Comparison of ENCODE assay signal across 8 cellular contexts in genomic region chr2:111747410-111748115, GRCh38.
A peak's percentile ranks its signal among the peaks of the same experiment; 100 is the strongest.
DNase-seq lines count a peak whose midpoint lies in the region; ATAC-seq, FAIRE-seq and TF ChIP-seq lines count a peak whose summit lies in the region.
"Not testable (repeated sequence)": the region's sequence is repeated elsewhere in the genome, so short reads cannot be mapped to it uniquely, and the experiment has no call there.

No MANE protein-coding gene starts in this region.

- H3K4me3 Mint-ChIP-seq in activated T-helper 1 cell treated with anti-CD3 and anti-CD28 coated beads, Interleukin-12 subunit alpha, Interleukin-12 subunit beta, Interleukin-2, Interleukin-4 antibody, amounts not matched to agents 30 ng/mL and 10 ng/mL and 1 ng/mL, durations not matched to agents 14 hours and 24 hours and 36 hours, result not testable (repeated sequence)

- not testable (repeated sequence) for H3K27me3 Mint-ChIP-seq in activated T-helper 1 cell treated with anti-CD3 and anti-CD28 coated beads, Interleukin-12 subunit alpha, Interleukin-12 subunit beta, Interleukin-2, Interleukin-4 antibody, amounts not matched to agents 30 ng/mL and 10 ng/mL and 1 ng/mL, durations not matched to agents 14 hours and 24 hours and 36 hours (ENCODE audit: insufficient read depth)

- H3K79me2 ChIP-seq in endothelial cell of umbilical vein (ENCODE audit: control insufficient read depth, insufficient read depth, low read length), result not testable (repeated sequence)

- H3K27ac Mint-ChIP-seq in activated T-helper 1 cell treated with anti-CD3 and anti-CD28 coated beads, Interleukin-12 subunit alpha, Interleukin-12 subunit beta, Interleukin-2, Interleukin-4 antibody, amounts not matched to agents 30 ng/mL and 10 ng/mL and 1 ng/mL, durations not matched to agents 14 hours and 24 hours and 36 hours, result not testable (repeated sequence)

- H2AFZ ChIP-seq in endothelial cell of umbilical vein (ENCODE audit: low read depth, low read length), result not testable (repeated sequence)

- H3K4me2 ChIP-seq in endothelial cell of umbilical vein (ENCODE audit: insufficient read depth, low read length), result not testable (repeated sequence)

- H3K9me3 ChIP-seq in endothelial cell of umbilical vein (replicated peaks; ENCODE audit: control insufficient read depth, insufficient read depth, low read length); mucosa of descending colon: not testable (repeated sequence)

- CTCF ChIA-PET in endothelial cell of umbilical vein (lab: Charles Lee), result not testable (repeated sequence)

- not testable (repeated sequence) for H4K20me1 ChIP-seq in endothelial cell of umbilical vein (replicated peaks; ENCODE audit: control insufficient read depth, extremely low read depth, insufficient read depth, low read length)

- not testable (repeated sequence) for BruUV-seq in endothelial cell of umbilical vein (replicated peaks; lab: Mats Ljungman, UMichigan)

- not testable (repeated sequence) for DNase-seq in AG09309 (ENCODE audit: low read depth); endothelial cell of umbilical vein (ENCODE audit: low read depth, low spot score)
- DNase-seq in T-helper 1 cell, result peak in 4 of 5 donors; percentile 31 to 70 (median 56)
- peak; percentile 76 for DNase-seq in activated T-helper 1 cell treated with anti-CD3 and anti-CD28 coated beads, Interleukin-12 subunit alpha, Interleukin-12 subunit beta, Interleukin-2, Interleukin-4 antibody, amounts not matched to agents 30 ng/mL and 10 ng/mL and 1 ng/mL, durations not matched to agents 14 hours and 24 hours and 36 hours (ENCODE audit: low spot score)
- DNase-seq in mucosa of descending colon, result peak in 2 of 3 donors; percentile 79 to 86
- peak; percentile 64 to 67 for DNase-seq in stimulated activated CD4-positive, alpha-beta T cell treated with anti-CD3 and anti-CD28 coated beads, Interleukin-4, amount 100 ng/mL, for 48 hours (ENCODE audit: low read depth in 2 of 2)

- dilution Hi-C loops in endothelial cell of umbilical vein (cut with MboI; ENCODE audit: extremely low pct_ligation_motif_present, low sequenced_read_pairs), result not testable (repeated sequence)

- POLR2A ChIA-PET in endothelial cell of umbilical vein (lab: Charles Lee), result not testable (repeated sequence)

- not testable (repeated sequence) for H3K9ac ChIP-seq in endothelial cell of umbilical vein (replicated peaks; ENCODE audit: extremely low read depth, insufficient read depth, low read length)

- peak; percentile 45 for TF ChIP-seq CTCF in AG09309 (IDR thresholded peaks at IDR 0.05; ENCODE audit: control insufficient read depth, insufficient read depth, low read depth, low read length, missing control alignments)
- peak; percentile 15 to 24 for TF ChIP-seq CTCF in endothelial cell of umbilical vein (IDR thresholded peaks at IDR 0.05; ENCODE audit: extremely low read depth in 1 of 2, insufficient read depth in 1 of 2, low read depth in 1 of 2, low read length in 2 of 2)
- TF ChIP-seq CTCF in mucosa of descending colon (IDR thresholded peaks at IDR 0.05), result peak; percentile 67

- H3K9me3 Mint-ChIP-seq in activated T-helper 1 cell treated with anti-CD3 and anti-CD28 coated beads, Interleukin-12 subunit alpha, Interleukin-12 subunit beta, Interleukin-2, Interleukin-4 antibody, amounts not matched to agents 30 ng/mL and 10 ng/mL and 1 ng/mL, durations not matched to agents 14 hours and 24 hours and 36 hours, result not testable (repeated sequence)

- not testable (repeated sequence) for H3K27ac ChIP-seq in endothelial cell of umbilical vein (ENCODE audit: insufficient read depth, low read depth, low read length)

- not testable (repeated sequence) for H3K4me1 Mint-ChIP-seq in activated T-helper 1 cell treated with anti-CD3 and anti-CD28 coated beads, Interleukin-12 subunit alpha, Interleukin-12 subunit beta, Interleukin-2, Interleukin-4 antibody, amounts not matched to agents 30 ng/mL and 10 ng/mL and 1 ng/mL, durations not matched to agents 14 hours and 24 hours and 36 hours (ENCODE audit: low read depth)

- not testable (repeated sequence) for H3K36me3 ChIP-seq in endothelial cell of umbilical vein (ENCODE audit: control insufficient read depth in 2 of 2, extremely low read depth in 1 of 2, insufficient read depth in 2 of 2, low read length in 2 of 2); mucosa of descending colon (ENCODE audit: low read depth)

- not testable (repeated sequence) for H3K9me1 ChIP-seq in endothelial cell of umbilical vein (replicated peaks; ENCODE audit: control insufficient read depth, extremely low read depth, insufficient read depth, low read length)

- not testable (repeated sequence) for H3K4me3 ChIP-seq in AG09309 (ENCODE audit: control insufficient read depth, low read depth, low read length); endothelial cell of umbilical vein (replicated peaks in 1 of 3; ENCODE audit: insufficient read depth in 1 of 3, low read depth in 1 of 3, low read length in 3 of 3); mucosa of descending colon

- intact Hi-C loops in activated T-helper 1 cell treated with anti-CD3 and anti-CD28 coated beads, Interleukin-12 subunit alpha, Interleukin-12 subunit beta, Interleukin-2, Interleukin-4 antibody, amounts not matched to agents 30 ng/mL and 10 ng/mL and 1 ng/mL, durations not matched to agents 14 hours and 24 hours and 36 hours (cut with micrococcal nuclease); endothelial cell of umbilical vein (cut with micrococcal nuclease); mucosa of descending colon (cut with DNase I, micrococcal nuclease): not testable (repeated sequence)

- H3K27me3 ChIP-seq in endothelial cell of umbilical vein (ENCODE audit: control insufficient read depth in 2 of 2, insufficient read depth in 2 of 2, low read length in 2 of 2), result not testable (repeated sequence)

- not testable (repeated sequence) for H3K36me3 Mint-ChIP-seq in activated T-helper 1 cell treated with anti-CD3 and anti-CD28 coated beads, Interleukin-12 subunit alpha, Interleukin-12 subunit beta, Interleukin-2, Interleukin-4 antibody, amounts not matched to agents 30 ng/mL and 10 ng/mL and 1 ng/mL, durations not matched to agents 14 hours and 24 hours and 36 hours (ENCODE audit: low read depth)

- peak; percentile 99 for FAIRE-seq in endothelial cell of umbilical vein (lab: Jason Lieb, UNC)

- TF ChIP-seq POLR2A in endothelial cell of umbilical vein (IDR thresholded peaks at IDR 0.05; ENCODE audit: low read depth, low read length), result not testable (repeated sequence)

- not testable (repeated sequence) for H3K4me1 ChIP-seq in endothelial cell of umbilical vein (ENCODE audit: control insufficient read depth, extremely low read depth, insufficient read depth, low read length); mucosa of descending colon (ENCODE audit: low read depth)

- ATAC-seq in GM19025 (IDR thresholded peaks at IDR 0.05; ENCODE audit: low read depth, unreplicated experiment) (peak; percentile 61), HG03039 (IDR thresholded peaks at IDR 0.05; ENCODE audit: unreplicated experiment) (peak; percentile 93), mucosa of descending colon (peak; percentile 94)
